In genomic region chr3:143266512-143266911, GRCh38 we compare ENCODE assay signal across 1 cellular context.
TF ChIP-seq lines count a peak whose summit lies in the region.

No MANE protein-coding gene starts in this region.

TF ChIP-seq in SK-N-SH, 30 proteins besides CTCF, POLR2A, EP300 and RAD21 (continued from another document):
- no peak for TF ChIP-seq ZBTB33 (IDR thresholded peaks at IDR 0.05; ENCODE audit: borderline replicate concordance, low read depth)
- TF ChIP-seq TEAD4 (IDR thresholded peaks at IDR 0.05; ENCODE audit: borderline replicate concordance, insufficient read depth), result no peak
- no peak for TF ChIP-seq RCOR1 (IDR thresholded peaks at IDR 0.05; ENCODE audit: low read length)
- no peak for TF ChIP-seq FOSL2 (IDR thresholded peaks at IDR 0.05; ENCODE audit: borderline replicate concordance, low read depth)
- no peak for TF ChIP-seq CHD2 (IDR thresholded peaks at IDR 0.05; ENCODE audit: low read length, partially characterized antibody)
- no peak for TF ChIP-seq IRF3 (IDR thresholded peaks at IDR 0.05; ENCODE audit: low read depth, low read length)
- no peak for TF ChIP-seq RXRA (IDR thresholded peaks at IDR 0.05; ENCODE audit: borderline replicate concordance, low read depth)
- TF ChIP-seq MAX (IDR thresholded peaks at IDR 0.05; ENCODE audit: low read depth), result no peak
